Comparison of ENCODE assay signal across 8 cellular contexts in genomic region chr7:158821173-158822021, GRCh38. TPM values are rescaled to one million over a fixed set of nuclear protein-coding genes. Genes with fewer than 3 reads are reported as not detected.
DNase-seq lines count a peak whose midpoint lies in the region; ATAC-seq and TF ChIP-seq lines count a peak whose summit lies in the region.

No MANE protein-coding gene starts in this region.

- peak overlapping the region in 1 of 2 experiments; percentile 58; a peak in 2 of 4 replicates for H4K8ac ChIP-seq in IMR-90 (ENCODE audit: low read depth in 2 of 2, low read length in 2 of 2)

- intact Hi-C loops in IMR-90 (cut with micrococcal nuclease): loop anchor here (10.0 kb wide), 1 partner anchor 207 kb away; no protein-coding TSS in a partner anchor

- peak overlapping the region; percentile 92 for H3K27ac Mint-ChIP-seq in type B pancreatic cell

- peak overlapping the region; percentile 53 for H2BK5ac ChIP-seq in IMR-90 (ENCODE audit: low read depth, low read length, poor library complexity, severe bottlenecking)

- in situ Hi-C loops in IMR-90 (cut with MboI; ENCODE audit: low sequenced_read_pairs): no loop called here

- H2AK5ac ChIP-seq in IMR-90 (ENCODE audit: low read depth, low read length): peak overlapping the region; percentile 56

- peaks cover 19% of the 10 kb centered on the region; the same call in 1 of the 2 replicates for H4K20me1 ChIP-seq in IMR-90 (ENCODE audit: insufficient read depth, low read length)

- H3K9me3 Mint-ChIP-seq in type B pancreatic cell: no peaks in the 10 kb centered on the region

- H3K4me3 ChIP-seq in ACC112 (ENCODE audit: low read depth, low read length) (peak overlapping the region; percentile 52), IMR-90 (ENCODE audit: insufficient read depth, low read depth, low read length) (no peak overlapping the region)

- H3K27me3 Mint-ChIP-seq in type B pancreatic cell: no peaks in the 10 kb centered on the region

- TF ChIP-seq CTCF in IMR-90 (conservative IDR thresholded peaks at IDR 0.05; ENCODE audit: low read depth, low read length) (no peak), type B pancreatic cell (conservative IDR thresholded peaks at IDR 0.05) (no peak)

- peak overlapping the region; percentile 17; the same call in 1 of the 2 replicates for H3K4me2 ChIP-seq in IMR-90 (ENCODE audit: low read depth, low read length)

- ATAC-seq in IMR-90 (ENCODE audit: low read depth) (no peak), GM18502 (IDR thresholded peaks at IDR 0.05; ENCODE audit: poor library complexity, unreplicated experiment) (no peak)

- 0 out of 2 replicates have a peak overlapping the region, but pooled peaks have one; percentile 0 for H3K18ac ChIP-seq in IMR-90 (ENCODE audit: low read depth, low read length)

- peaks cover 2 to 44% of the 10 kb centered on the region in 2 experiments; a peak in 3 of 4 replicates for H3K79me1 ChIP-seq in IMR-90 (ENCODE audit: low read depth in 1 of 2, low read length in 2 of 2)

- peak overlapping the region; percentile 35 for H2AK9ac ChIP-seq in IMR-90 (replicated peaks; ENCODE audit: low read depth, low read length, poor library complexity)

- DNase-seq in IMR-90 (peak; percentile 75), amniotic stem cell (lab: John Stamatoyannopoulos, UW) (peak; percentile 51), kidney tubule cell (ENCODE audit: low spot score) (peak; percentile 75), type B pancreatic cell (ENCODE audit: extremely low spot score, unreplicated experiment) (no peak), NCI-H1436 (lab: John Stamatoyannopoulos, UW) (no peak)
- no peak for DNase-seq in activated effector memory CD4-positive, alpha-beta T cell treated with anti-CD3 and anti-CD28 coated beads, Interleukin-2, amount 50 U/mL, for 16 hours

- CTCF ChIA-PET in IMR-90 (lab: Yijun Ruan, JAX): interaction anchor here (0.9 kb wide), 1 partner anchor 12 kb away, joined by 3 read pairs; no protein-coding TSS in a partner anchor

- H3K4me1 Mint-ChIP-seq in type B pancreatic cell (ENCODE audit: unreplicated experiment): peaks cover 38% of the 10 kb centered on the region

- BruUV-seq in IMR-90 (replicated peaks; lab: Mats Ljungman, UMichigan): no TSS peak

- no CpG with 5 or more reads among the region's 14 CpGs for WGBS in IMR-90 (ENCODE audit: extremely low coverage in 2 of 2, insufficient read length in 1 of 2), 2 experiments

- peaks cover 16% of the 10 kb centered on the region for H3K9me1 ChIP-seq in IMR-90 (ENCODE audit: insufficient read depth, low read length)

- H2BK120ac ChIP-seq in IMR-90 (ENCODE audit: low read depth, low read length): peak overlapping the region; percentile 65; the same call in 1 of the 2 replicates

- peak overlapping the region; percentile 24 for H4K91ac ChIP-seq in IMR-90 (ENCODE audit: insufficient read depth, low read depth, low read length)

- 0 out of 2 replicates have a peak overlapping the region, but pooled peaks have one; percentile 9 for H3K9ac ChIP-seq in IMR-90 (ENCODE audit: low read depth, low read length)

- peak overlapping the region; percentile 61 for H3K4me3 Mint-ChIP-seq in type B pancreatic cell

- H2AFZ ChIP-seq in ACC112 (ENCODE audit: low read length, unreplicated experiment) (peak overlapping the region; percentile 17), IMR-90 (replicated peaks; ENCODE audit: low read length, poor library complexity) (peak overlapping the region; percentile 63)

- no peaks in the 10 kb centered on the region for H3K27me3 ChIP-seq in ACC112 (ENCODE audit: insufficient read depth, low read length)
- H3K27me3 ChIP-seq in IMR-90 (ENCODE audit: control insufficient read depth, insufficient read depth, low read length): no peaks in the 10 kb centered on the region

- H4K5ac ChIP-seq in IMR-90 (ENCODE audit: low read depth, low read length): no peak overlapping the region; the same call in 1 of the 2 replicates

- peak overlapping the region; percentile 78 for H3K14ac ChIP-seq in IMR-90 (replicated peaks; ENCODE audit: low read depth, low read length)

- H2BK20ac ChIP-seq in IMR-90 (ENCODE audit: low read depth, low read length): peak overlapping the region; percentile 56

- peaks cover 52% of the 10 kb centered on the region for H3K4me1 ChIP-seq in ACC112 (ENCODE audit: control insufficient read depth, insufficient read depth, low read length, unreplicated experiment)
- peaks cover 10% of the 10 kb centered on the region for H3K4me1 ChIP-seq in IMR-90 (ENCODE audit: control insufficient read depth, insufficient read depth, low read length)

- H3K27ac ChIP-seq in ACC112 (ENCODE audit: low read depth, low read length) (peak overlapping the region; percentile 98), IMR-90 (ENCODE audit: insufficient read depth, low read length) (peak overlapping the region; percentile 36)

- dilution Hi-C loops in IMR-90 (cut with HindIII; ENCODE audit: low sequenced_read_pairs, unreplicated experiment): no loop called here

- TF ChIP-seq RAD21 in IMR-90 (IDR thresholded peaks at IDR 0.05; ENCODE audit: low read length): no peak

- no peaks in the 10 kb centered on the region for H3K9me3 ChIP-seq in IMR-90 (ENCODE audit: control insufficient read depth, insufficient read depth, low read length)

- peaks cover 74% of the 10 kb centered on the region for H3K79me2 ChIP-seq in ACC112 (ENCODE audit: control insufficient read depth, insufficient read depth, low read length, unreplicated experiment)

- H3K36me3 ChIP-seq in ACC112 (ENCODE audit: insufficient read depth, low read length): no peaks in the 10 kb centered on the region
- no peaks in the 10 kb centered on the region for H3K36me3 ChIP-seq in IMR-90 (ENCODE audit: control insufficient read depth, insufficient read depth, low read length)

- peak overlapping the region; percentile 82 for H3K23ac ChIP-seq in IMR-90 (ENCODE audit: low read depth, low read length)

- peak overlapping the region; percentile 41; the same call in 1 of the 3 replicates for H2BK15ac ChIP-seq in IMR-90 (ENCODE audit: low read depth, low read length)

- POLR2A ChIA-PET in IMR-90 (lab: Charles Lee; ENCODE audit: unreplicated experiment): no interaction called here

- TF ChIP-seq POLR2A in IMR-90 (IDR thresholded peaks at IDR 0.05; ENCODE audit: low read depth, low read length): no peak

- no peak overlapping the region for H3K56ac ChIP-seq in IMR-90 (ENCODE audit: extremely low read depth, insufficient read depth, low read length)

- H3K36me3 Mint-ChIP-seq in type B pancreatic cell: peaks cover 4% of the 10 kb centered on the region

- H3K4ac ChIP-seq in IMR-90 (ENCODE audit: low read depth, low read length): peak overlapping the region; percentile 77

TF ChIP-seq in IMR-90, 13 proteins besides CTCF, POLR2A, EP300 and RAD21:
- no peak for TF ChIP-seq ELK1 (IDR thresholded peaks at IDR 0.05; ENCODE audit: borderline replicate concordance, low read depth, low read length)
- 0 out of 2 replicates have a peak, but pooled peaks have one; percentile 4 for TF ChIP-seq CEBPB (IDR thresholded peaks at IDR 0.05; ENCODE audit: low read depth, low read length)

RNA-seq across cellular contexts. Expression of gene ESYT2, which starts 7.9 kb away (rescaled TPM):
- 64.4 and 69.9 TPM in 2 replicates for total RNA-seq in IMR-90 (2012; rRNA removed)
- polyA plus RNA-seq in IMR-90 (2012; rRNA removed): 23.7 and 26.7 TPM in 2 replicates
- 7.2 and 17.1 TPM in 2 replicates for polyA plus RNA-seq in IMR-90 (2012; cell fraction: cytosol; rRNA removed)
- 19.8 and 30.4 TPM in 2 replicates for polyA plus RNA-seq in IMR-90 (2012; cell fraction: nucleus; rRNA removed; ENCODE audit: low replicate concordance)
- total RNA-seq in type B pancreatic cell (ENCODE audit: low replicate concordance): 42.1 and 89.4 TPM in 2 replicates

RNA-seq across cellular contexts. Expression of gene DYNC2I1, which starts 35.0 kb away (rescaled TPM):
- total RNA-seq in IMR-90 (2012; rRNA removed): 3.9 and 4.5 TPM in 2 replicates
- 11.5 and 14.4 TPM in 2 replicates for polyA plus RNA-seq in IMR-90 (2012; rRNA removed)
- polyA plus RNA-seq in IMR-90 (2012; cell fraction: cytosol; rRNA removed): 11.2 and 11.9 TPM in 2 replicates
- 34.1 and 83.0 TPM in 2 replicates for polyA plus RNA-seq in IMR-90 (2012; cell fraction: nucleus; rRNA removed; ENCODE audit: low replicate concordance)
- total RNA-seq in type B pancreatic cell (ENCODE audit: low replicate concordance): 26.7 and 33.6 TPM in 2 replicates

Comparison
In these comparisons a context has a peak if more than half of its experiments do, and no peak if none do; other contexts are left out.
1. DNase-seq: peak in IMR-90 (single experiment), amniotic stem cell (single experiment) and kidney tubule cell (single experiment); none in type B pancreatic cell (single experiment), activated effector memory CD4-positive, alpha-beta T cell treated with anti-CD3 and anti-CD28 coated beads, Interleukin-2, amount 50 U/mL, for 16 hours (single experiment) and NCI-H1436 (single experiment).